In genomic region chr1:110620250-110620615, GRCh38 we compare ENCODE assay signal across 16 cellular contexts. TPM values are rescaled to one million over a fixed set of nuclear protein-coding genes. Genes with fewer than 3 reads are reported as not detected.
A peak's percentile ranks its signal among the peaks of the same experiment; 100 is the strongest.
DNase-seq lines count a peak whose midpoint lies in the region; ATAC-seq, FAIRE-seq and TF ChIP-seq lines count a peak whose summit lies in the region.
"Had no signal": no experiment of that assay in that cellular context is flagged by ENCODE, and none has a peak within 500 bp of the region (broad histone marks: within the 10 kb centered on the region; RNA-seq: fewer than 3 reads in every experiment).

No MANE protein-coding gene starts in this region.

- H3K27me3 Mint-ChIP-seq in activated T-cell treated with anti-CD3 and anti-CD28 coated beads, Interleukin-2, amount 50 U/mL, for 24 hours: no peaks in the 10 kb centered on the region
- no peaks in the 10 kb centered on the region for H3K27me3 Mint-ChIP-seq in stimulated activated memory B cell treated with anti-CD40 and anti-IgM and Interleukin-4, amounts not matched to agents 10 μg/mL and 1 μg/mL and 100 μg/mL, for 72 hours

- no peak for TF ChIP-seq EP300 in K562 (IDR thresholded peaks at IDR 0.05; ENCODE audit: low read length)

- no peaks in the 10 kb centered on the region for H3K36me3 Mint-ChIP-seq in activated T-cell treated with anti-CD3 and anti-CD28 coated beads, Interleukin-2, amount 50 U/mL, for 24 hours (ENCODE audit: low read depth)
- H3K36me3 Mint-ChIP-seq in stimulated activated memory B cell treated with anti-CD40 and anti-IgM and Interleukin-4, amounts not matched to agents 10 μg/mL and 1 μg/mL and 100 μg/mL, for 72 hours: no peaks in the 10 kb centered on the region

- H3K4me1 ChIP-seq in K562 (replicated peaks in 1 of 2; ENCODE audit: control insufficient read depth in 2 of 2, insufficient read depth in 2 of 2, low read length in 2 of 2) (peaks cover 20 to 22% of the 10 kb centered on the region in 2 experiments), uterus (no peaks in the 10 kb centered on the region)

- intact Hi-C loops in K562 (cut with micrococcal nuclease) (no loop called here), uterus (cut with DNase I; ENCODE audit: low total_unique reads) (no loop called here)

- H3K79me2 ChIP-seq in K562 (ENCODE audit: control insufficient read depth, insufficient read depth, low read length): no peaks in the 10 kb centered on the region

- H3K4me3 Mint-ChIP-seq in activated T-cell treated with anti-CD3 and anti-CD28 coated beads, Interleukin-2, amount 50 U/mL, for 24 hours: peak overlapping the region; percentile 81
- peak overlapping the region; percentile 8 for H3K4me3 Mint-ChIP-seq in stimulated activated memory B cell treated with anti-CD40 and anti-IgM and Interleukin-4, amounts not matched to agents 10 μg/mL and 1 μg/mL and 100 μg/mL, for 72 hours

- no peaks in the 10 kb centered on the region for H3K9me1 ChIP-seq in K562 (ENCODE audit: control insufficient read depth, insufficient read depth, low read length)

- H3K4me2 ChIP-seq in K562 (ENCODE audit: insufficient read depth, low read length): no peak overlapping the region

- H3K27ac ChIP-seq in K562 (ENCODE audit: extremely low read depth, low read depth, low read length) (no peak overlapping the region), uterus (no peak overlapping the region)
- H3K27ac ChIP-seq: epithelial cell of prostate, thoracic aorta had no signal

- TF ChIP-seq RAD21 in K562 (CRISPR knock-in tag; conservative IDR thresholded peaks at IDR 0.05 in 1 of 2, IDR thresholded peaks at IDR 0.05 in 1 of 2): no peak

- H3K27me3 ChIP-seq in K562 (ENCODE audit: control insufficient read depth in 2 of 2, insufficient read depth in 2 of 2, low read length in 2 of 2) (peaks cover 8 to 13% of the 10 kb centered on the region in 2 experiments; a peak in 4 of 5 replicates), uterus (peaks cover 0 to 9% of the 10 kb centered on the region in 2 donors), H7 (ENCODE audit: control insufficient read depth, insufficient read depth, low read length) (peaks cover 21% of the 10 kb centered on the region)
- H3K27me3 ChIP-seq: body of pancreas had no signal

- WGBS in K562 (ENCODE audit: insufficient coverage, low coverage, missing lambda C conversion rate): 16% methylated on average over 8 of the region's 8 CpGs

- DNase-seq in activated T-cell treated with anti-CD3 and anti-CD28 coated beads, Interleukin-2, amount 50 U/mL, for 24 hours: no peak
- no peak for DNase-seq in activated T-cell treated with anti-CD3 and anti-CD28 coated beads, Interleukin-2, amount 50 U/mL, for 48 hours
- DNase-seq in NCI-H69 (lab: John Stamatoyannopoulos, UW) (peak; percentile 21), K562 (ENCODE audit: extremely low read depth in 1 of 4, low spot score in 3 of 4) (no peak), uterus (no peak), H7 (no peak)
- DNase-seq: HCEC 1CT, midbrain, NCI-H446 had no signal

- H2AFZ ChIP-seq in K562 (ENCODE audit: low read depth, low read length): no peak overlapping the region

- POLR2A ChIA-PET in K562 (lab: Yijun Ruan, JAX): interaction anchor here (0.8 to 1.1 kb wide), 3 partner anchors 16 to 529 kb away, joined by 3 to 5 read pairs (median 3); no protein-coding TSS in a partner anchor

- no peak for ATAC-seq in K562
- no peak for ATAC-seq in stimulated activated memory B cell treated with anti-CD40 and anti-IgM and Interleukin-4, amounts not matched to agents 10 μg/mL and 1 μg/mL and 100 μg/mL, for 72 hours
- ATAC-seq in HG03108 (IDR thresholded peaks at IDR 0.05; ENCODE audit: unreplicated experiment): no peak

- CTCF ChIA-PET in K562 (lab: Yijun Ruan, JAX; ENCODE audit: low intra/inter-chr PET ratio): interaction anchor here (0.9 to 1.1 kb wide), 2 partner anchors 163 to 412 kb away, joined by 3 read pairs; no protein-coding TSS in a partner anchor

- no peak overlapping the region for H3K9ac ChIP-seq in K562 (ENCODE audit: insufficient read depth in 1 of 2, low read depth in 2 of 2, low read length in 2 of 2)

- no peak for FAIRE-seq in K562 (lab: Jason Lieb, UNC)

- no peaks in the 10 kb centered on the region for H3K9me3 Mint-ChIP-seq in activated T-cell treated with anti-CD3 and anti-CD28 coated beads, Interleukin-2, amount 50 U/mL, for 24 hours
- no peaks in the 10 kb centered on the region for H3K9me3 Mint-ChIP-seq in stimulated activated memory B cell treated with anti-CD40 and anti-IgM and Interleukin-4, amounts not matched to agents 10 μg/mL and 1 μg/mL and 100 μg/mL, for 72 hours

- TF ChIP-seq POLR2A in K562 (conservative IDR thresholded peaks at IDR 0.05) (no peak), uterus (IDR thresholded peaks at IDR 0.05) (no peak)

- H3K4me3 ChIP-seq in K562: no peak overlapping the region
- no peak overlapping the region for H3K4me3 ChIP-seq in uterus
- H3K4me3 ChIP-seq in H7 (ENCODE audit: insufficient read depth, low read depth, low read length): no peak overlapping the region
- H3K4me3 ChIP-seq: body of pancreas had no signal

- H4K20me1 ChIP-seq in K562 (replicated peaks; ENCODE audit: control insufficient read depth, insufficient read depth, low read length): no peaks in the 10 kb centered on the region

- peak overlapping the region; percentile 22 for H3K27ac Mint-ChIP-seq in activated T-cell treated with anti-CD3 and anti-CD28 coated beads, Interleukin-2, amount 50 U/mL, for 24 hours
- H3K27ac Mint-ChIP-seq in stimulated activated memory B cell treated with anti-CD40 and anti-IgM and Interleukin-4, amounts not matched to agents 10 μg/mL and 1 μg/mL and 100 μg/mL, for 72 hours: peak overlapping the region; percentile 83

- TF ChIP-seq CTCF in K562 (IDR thresholded peaks at IDR 0.05 in 2 of 3, conservative IDR thresholded peaks at IDR 0.05 in 1 of 3; ENCODE audit: insufficient read depth in 2 of 3, low read depth in 1 of 3, low read length in 3 of 3): no peak
- no peak for TF ChIP-seq CTCF in uterus (IDR thresholded peaks at IDR 0.05)

- H3K9me3 ChIP-seq in K562 (replicated peaks; ENCODE audit: control insufficient read depth, insufficient read depth, low read depth, low read length) (no peaks in the 10 kb centered on the region), uterus (no peaks in the 10 kb centered on the region)
- H3K9me3 ChIP-seq: body of pancreas, thoracic aorta had no signal

- H3K4me1 Mint-ChIP-seq in activated T-cell treated with anti-CD3 and anti-CD28 coated beads, Interleukin-2, amount 50 U/mL, for 24 hours (ENCODE audit: low read depth): peaks cover 30% of the 10 kb centered on the region
- H3K4me1 Mint-ChIP-seq in stimulated activated memory B cell treated with anti-CD40 and anti-IgM and Interleukin-4, amounts not matched to agents 10 μg/mL and 1 μg/mL and 100 μg/mL, for 72 hours: peaks cover 30% of the 10 kb centered on the region

- H3K36me3 ChIP-seq in K562 (ENCODE audit: control insufficient read depth, insufficient read depth, low read length) (no peaks in the 10 kb centered on the region), uterus (no peaks in the 10 kb centered on the region), H7 (replicated peaks; ENCODE audit: control insufficient read depth, insufficient read depth, low read length) (no peaks in the 10 kb centered on the region)
- H3K36me3 ChIP-seq: thoracic aorta had no signal

- no TSS peak for BruUV-seq in K562 (replicated peaks; lab: Mats Ljungman, UMichigan)

- in situ Hi-C loops in K562 (cut with MboI): no loop called here

TF ChIP-seq in K562, 482 proteins besides CTCF, POLR2A, EP300 and RAD21 (continues in another document):
- 0 out of 2 replicates have a peak, but pooled peaks have one; percentile 13 for TF ChIP-seq ATF1 (CRISPR knock-in tag; IDR thresholded peaks at IDR 0.05)
- no peak for TF ChIP-seq ATF1 (tag; IDR thresholded peaks at IDR 0.05)
- peak; percentile 71 for TF ChIP-seq NFIC (IDR thresholded peaks at IDR 0.05)

RNA-seq across cellular contexts. Expression of gene KCNA2, which starts 14.1 kb away (rescaled TPM):
- not detected in 2 replicates for total RNA-seq in K562 (2011; cell fraction: chromatin; rRNA removed; ENCODE audit: low replicate concordance)
- total RNA-seq in K562 (2011; cell fraction: nucleolus; rRNA removed): not detected in 2 replicates
- not detected in 2 replicates for total RNA-seq in K562 (2011; cell fraction: nucleoplasm; rRNA removed)
- total RNA-seq in K562 (2014; rRNA removed) (not detected in 2 replicates), K562 (2014; rRNA removed; fragmentation: Illumina TruSeq; extraction: Trizol) (not detected in 2 replicates), K562 (2015; rRNA removed; fragmentation: Illumina TruSeq; extraction: Trizol) (not detected in 2 replicates), K562 (2021) (not detected in 2 replicates), uterus (under 1 TPM in 2 of 4 donors, not detected in 2; 0.21 to 0.62 TPM)
- polyA plus RNA-seq in K562 (2011; rRNA removed) (not detected in 2 replicates), K562 (2014; fragmentation: Illumina TruSeq; extraction: Trizol) (not detected in 2 replicates), K562 (2014; fragmentation: Nextera tagmentation; extraction: Ambion mirVana) (not detected), K562 (2014; rRNA removed) (not detected in 2 replicates)
- polyA plus RNA-seq in K562 (2011; cell fraction: cytosol; rRNA removed): not detected in 2 replicates
- not detected in 2 replicates for polyA plus RNA-seq in K562 (2011; cell fraction: nucleus; rRNA removed)
- not detected in 2 replicates for polyA plus RNA-seq in K562 (2012)
- not detected in 2 replicates for polyA minus RNA-seq in K562 (2011; rRNA and poly(A)+ RNA removed)
- not detected in 2 replicates for polyA minus RNA-seq in K562 (2011; cell fraction: cytosol; rRNA and poly(A)+ RNA removed)
- polyA minus RNA-seq in K562 (2011; cell fraction: nucleus; rRNA and poly(A)+ RNA removed): not detected in 2 replicates
- 0.03 and 0.04 TPM in 2 replicates for total RNA-seq in H7 (2014; rRNA removed; shearing (Covaris generic))
- total RNA-seq: renal cortical epithelial cell had no signal

RNA-seq across cellular contexts. Expression of gene KCNA3, which starts 54.5 kb away (rescaled TPM):
- total RNA-seq in K562 (2011; cell fraction: chromatin; rRNA removed; ENCODE audit: low replicate concordance): not detected in 2 replicates
- total RNA-seq in K562 (2011; cell fraction: nucleolus; rRNA removed): not detected in 2 replicates
- not detected in 2 replicates for total RNA-seq in K562 (2011; cell fraction: nucleoplasm; rRNA removed)
- total RNA-seq in K562 (2014; rRNA removed) (not detected in 2 replicates), K562 (2014; rRNA removed; fragmentation: Illumina TruSeq; extraction: Trizol) (not detected in 2 replicates), K562 (2015; rRNA removed; fragmentation: Illumina TruSeq; extraction: Trizol) (not detected in 2 replicates), K562 (2021) (0.09 TPM in 1 of 2 replicates, not detected in the other), uterus (1 to 10 TPM; 1.3 to 5.6 (median 2.0) TPM)
- polyA plus RNA-seq in K562 (2011; rRNA removed) (not detected in 2 replicates), K562 (2014; fragmentation: Illumina TruSeq; extraction: Trizol) (not detected in 2 replicates), K562 (2014; fragmentation: Nextera tagmentation; extraction: Ambion mirVana) (not detected), K562 (2014; rRNA removed) (not detected in 2 replicates)
- polyA plus RNA-seq in K562 (2011; cell fraction: cytosol; rRNA removed): not detected in 2 replicates
- polyA plus RNA-seq in K562 (2011; cell fraction: nucleus; rRNA removed): not detected in 2 replicates
- not detected in 2 replicates for polyA plus RNA-seq in K562 (2012)
- polyA minus RNA-seq in K562 (2011; rRNA and poly(A)+ RNA removed): not detected in 2 replicates
- not detected in 2 replicates for polyA minus RNA-seq in K562 (2011; cell fraction: cytosol; rRNA and poly(A)+ RNA removed)
- polyA minus RNA-seq in K562 (2011; cell fraction: nucleus; rRNA and poly(A)+ RNA removed): not detected in 2 replicates
- total RNA-seq in H7 (2014; rRNA removed; shearing (Covaris generic)): 0.48 and 0.59 TPM in 2 replicates
- total RNA-seq: renal cortical epithelial cell, SK-MEL-5 had no signal
